Comparison of ENCODE assay signal across 14 cellular contexts in the genomic region with DNA sequence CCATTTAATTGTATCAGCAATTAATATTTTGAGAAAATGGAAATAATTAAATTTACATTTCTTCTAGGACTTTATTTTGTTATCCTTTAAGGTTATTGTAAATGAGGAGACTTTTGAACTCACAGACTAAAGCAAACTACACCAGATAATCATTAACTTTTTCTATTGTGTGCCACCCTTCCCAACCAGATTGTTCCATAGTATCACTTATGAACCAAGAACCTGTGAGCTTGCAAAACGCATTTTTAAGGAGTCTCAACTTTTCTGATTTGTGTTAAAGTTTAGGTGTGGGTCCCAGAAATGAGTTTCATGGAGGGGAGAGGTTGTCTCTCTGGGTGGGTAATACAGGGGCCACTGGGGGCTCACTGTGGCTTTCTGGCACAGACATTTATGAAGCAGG.
"Had no signal": no experiment of that assay in that cellular context is flagged by ENCODE, and none has a peak within 500 bp of the region (broad histone marks: within the 10 kb centered on the region; RNA-seq: fewer than 3 reads in every experiment).

No MANE protein-coding gene starts in this region.

- H3K27ac Mint-ChIP-seq: activated B cell treated with CpG ODN at 0.5 μM for 24 hours; dendritic cell treated with granulocyte-macrophage colony-stimulating factor and Interleukin-4, amounts not matched to agents 40 ng/mL and 50 ng/mL, for 4 days had no signal

- H3K9me3 ChIP-seq: gastroesophageal sphincter, thyroid gland had no signal

- H3K27me3 Mint-ChIP-seq: activated B cell treated with CpG ODN at 0.5 μM for 24 hours; activated naive CD4-positive, alpha-beta T cell treated with anti-CD3 and anti-CD28 coated beads, Interleukin-2, amount 50 U/mL, for 24 hours; brain; dendritic cell treated with granulocyte-macrophage colony-stimulating factor and Interleukin-4, amounts not matched to agents 40 ng/mL and 50 ng/mL, for 4 days had no signal

- H3K4me3 ChIP-seq: gastroesophageal sphincter, lung, thyroid gland had no signal

- H3K4me3 Mint-ChIP-seq: activated B cell treated with CpG ODN at 0.5 μM for 24 hours; activated naive CD4-positive, alpha-beta T cell treated with anti-CD3 and anti-CD28 coated beads, Interleukin-2, amount 50 U/mL, for 24 hours; brain; central memory CD8-positive, alpha-beta T cell; dendritic cell treated with granulocyte-macrophage colony-stimulating factor and Interleukin-4, amounts not matched to agents 40 ng/mL and 50 ng/mL, for 4 days had no signal

- H3K4me1 Mint-ChIP-seq: activated B cell treated with CpG ODN at 0.5 μM for 24 hours; central memory CD8-positive, alpha-beta T cell had no signal

- H3K36me3 ChIP-seq: gastroesophageal sphincter, thyroid gland had no signal

- ATAC-seq: gastroesophageal sphincter had no signal

- H3K27me3 ChIP-seq: gastroesophageal sphincter, thyroid gland had no signal

- H3K27ac ChIP-seq: gastroesophageal sphincter, thyroid gland had no signal

- H3K9me3 Mint-ChIP-seq: activated B cell treated with CpG ODN at 0.5 μM for 24 hours; activated naive CD4-positive, alpha-beta T cell treated with anti-CD3 and anti-CD28 coated beads, Interleukin-2, amount 50 U/mL, for 24 hours; central memory CD8-positive, alpha-beta T cell; dendritic cell treated with granulocyte-macrophage colony-stimulating factor and Interleukin-4, amounts not matched to agents 40 ng/mL and 50 ng/mL, for 4 days had no signal

- DNase-seq: activated B cell treated with CpG ODN at 0.5 μM for 24 hours; activated CD4-positive, alpha-beta T cell treated with anti-CD3 and anti-CD28 coated beads, Interleukin-2, amount 50 U/mL, for 1 hour; hippocampal formation; kidney glomerular epithelial cell; retina; T-helper 2 cell; thyroid gland had no signal

- FAIRE-seq: TTC549 had no signal
